Comparison of ENCODE assay signal across 15 cellular contexts in the genomic region with DNA sequence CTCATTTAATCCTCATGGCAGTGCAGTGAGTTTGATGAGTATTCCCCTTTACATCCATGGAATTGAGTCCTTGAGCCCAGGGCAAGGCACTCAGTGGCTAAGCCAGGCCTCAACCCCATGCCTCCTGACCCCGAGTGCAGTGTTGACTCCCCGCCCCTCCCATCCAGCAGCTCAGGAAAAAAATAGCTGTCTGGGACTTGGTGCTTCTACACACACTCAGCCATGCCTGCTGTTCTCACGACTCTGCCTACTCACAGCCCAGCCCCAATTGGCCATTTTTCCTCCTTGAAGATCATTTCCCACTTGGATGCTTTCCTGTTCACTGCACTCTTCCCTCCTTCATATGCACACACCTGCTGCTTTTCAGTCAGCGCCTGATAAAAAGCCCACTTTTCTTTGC. TPM values are rescaled to one million over a fixed set of nuclear protein-coding genes. Genes with fewer than 3 reads are reported as not detected.
DNase-seq lines count a peak whose midpoint lies in the region; ATAC-seq, FAIRE-seq and TF ChIP-seq lines count a peak whose summit lies in the region.
"Had no signal": no experiment of that assay in that cellular context is flagged by ENCODE, and none has a peak within 500 bp of the region (broad histone marks: within the 10 kb centered on the region; RNA-seq: fewer than 3 reads in every experiment).

No MANE protein-coding gene starts in this region.

- DNase-seq in A549 (ENCODE audit: low read depth in 1 of 2, low spot score in 1 of 2) (no peak), Calu3 (no peak), foreskin melanocyte (no peak)
- DNase-seq in central memory CD8-positive, alpha-beta T cell (ENCODE audit: low spot score in 2 of 2): no peak
- no peak for DNase-seq in natural killer cell treated with Interleukin-12 subunit alpha and Interleukin-12 subunit beta and Interleukin-15 and Interleukin-18, amount 100 ng/mL, for 72 hours (ENCODE audit: low spot score)
- DNase-seq: activated CD8-positive, alpha-beta memory T cell treated with anti-CD3 and anti-CD28 coated beads, Interleukin-2, amount 50 U/mL, for 4 hours; colonic mucosa; MM.1S; NCI-H2107; stimulated activated CD4-positive, alpha-beta T cell treated with anti-CD3 and anti-CD28 coated beads, Interleukin-12 subunit alpha, Interleukin-12 subunit beta, amount 100 ng/mL, for 4 hours; upper lobe of left lung had no signal

- no TSS peak for BruUV-seq in Calu3 (replicated peaks; lab: Mats Ljungman, UMichigan)

- peaks cover 69% of the 10 kb centered on the region for H3K4me1 Mint-ChIP-seq in Calu3 (ENCODE audit: low read depth, unreplicated experiment)
- H3K4me1 Mint-ChIP-seq in central memory CD8-positive, alpha-beta T cell: peaks cover 61% of the 10 kb centered on the region
- peaks cover 55 to 68% of the 10 kb centered on the region in 2 donors for H3K4me1 Mint-ChIP-seq in natural killer cell treated with Interleukin-12 subunit alpha and Interleukin-12 subunit beta and Interleukin-15 and Interleukin-18, amount 100 ng/mL, for 72 hours (ENCODE audit: low read depth in 2 of 2)

- H3K4me3 ChIP-seq in A549: no peak overlapping the region
- H3K4me3 ChIP-seq: colonic mucosa, GM12878, upper lobe of left lung had no signal

- no peaks in the 10 kb centered on the region for H3K9me3 ChIP-seq in A549
- H3K9me3 ChIP-seq: colonic mucosa, upper lobe of left lung had no signal

- 86% methylated on average over 4 of the region's 4 CpGs for WGBS in A549 (ENCODE audit: missing lambda C conversion rate)

- TF ChIP-seq CTCF in A549 (IDR thresholded peaks at IDR 0.05): no peak
- no peak for TF ChIP-seq CTCF in Calu3 (IDR thresholded peaks at IDR 0.05; ENCODE audit: unreplicated experiment)

- no peak for FAIRE-seq in A549 (lab: Jason Lieb, UNC)
- FAIRE-seq: GM12878 had no signal

- H3K27me3 Mint-ChIP-seq in Calu3 (ENCODE audit: unreplicated experiment): no peaks in the 10 kb centered on the region
- H3K27me3 Mint-ChIP-seq in central memory CD8-positive, alpha-beta T cell: no peaks in the 10 kb centered on the region
- no peaks in the 10 kb centered on the region for H3K27me3 Mint-ChIP-seq in natural killer cell treated with Interleukin-12 subunit alpha and Interleukin-12 subunit beta and Interleukin-15 and Interleukin-18, amount 100 ng/mL, for 72 hours

- CTCF ChIA-PET in A549 (lab: Yijun Ruan, JAX): interaction anchor here (0.6 to 5.2 kb wide), 14 partner anchors 10 to 718 kb away, joined by 3 to 30 read pairs (median 4); no protein-coding TSS in a partner anchor
- CTCF ChIA-PET in Calu3 (lab: Charles Lee): interaction anchor here (0.6 kb wide), 2 partner anchors 454 to 491 kb away, joined by 3 read pairs; no protein-coding TSS in a partner anchor

- H3K4me2 ChIP-seq in A549: peak overlapping the region; percentile 71

- ATAC-seq in A549 (peak in 1 of 2 experiments; percentile 5; a peak in 1 of 6 replicates), GM19455 (IDR thresholded peaks at IDR 0.05; ENCODE audit: unreplicated experiment) (no peak), HG03095 (IDR thresholded peaks at IDR 0.05; ENCODE audit: unreplicated experiment) (no peak), HG02981 (IDR thresholded peaks at IDR 0.05; ENCODE audit: unreplicated experiment) (no peak)
- ATAC-seq in central memory CD8-positive, alpha-beta T cell (replicated peaks; ENCODE audit: extremely low read depth, poor library complexity, severe bottlenecking): no peak
- ATAC-seq in natural killer cell treated with Interleukin-12 subunit alpha and Interleukin-12 subunit beta and Interleukin-15 and Interleukin-18, amount 100 ng/mL, for 72 hours: no peak
- ATAC-seq: GM12878 had no signal

- POLR2A ChIA-PET in A549 (lab: Yijun Ruan, JAX): interaction anchor here (0.6 to 1.6 kb wide), 4 partner anchors 11 to 695 kb away, joined by 4 to 8 read pairs (median 4); no protein-coding TSS in a partner anchor

- TF ChIP-seq EP300 in A549 (IDR thresholded peaks at IDR 0.05): no peak

- no peak overlapping the region for H3K4me3 Mint-ChIP-seq in Calu3 (ENCODE audit: low read depth, unreplicated experiment)
- H3K4me3 Mint-ChIP-seq in central memory CD8-positive, alpha-beta T cell: peak overlapping the region; percentile 3
- H3K4me3 Mint-ChIP-seq in natural killer cell treated with Interleukin-12 subunit alpha and Interleukin-12 subunit beta and Interleukin-15 and Interleukin-18, amount 100 ng/mL, for 72 hours: peak overlapping the region; percentile 3

- intact Hi-C loops in Calu3 (cut with micrococcal nuclease; ENCODE audit: unreplicated experiment): no loop called here

- TF ChIP-seq RAD21 in A549 (conservative IDR thresholded peaks at IDR 0.05 in 1 of 2, IDR thresholded peaks at IDR 0.05 in 1 of 2): no peak

- TF ChIP-seq POLR2A in A549 (IDR thresholded peaks at IDR 0.05; ENCODE audit: low read length): no peak

- peaks cover 95% of the 10 kb centered on the region for H3K4me1 ChIP-seq in A549

- H3K27ac ChIP-seq in A549: peak overlapping the region in 1 of 2 experiments; percentile 28; a peak in 1 of 6 replicates
- H3K27ac ChIP-seq: colonic mucosa had no signal

- no peaks in the 10 kb centered on the region for H3K9me3 Mint-ChIP-seq in Calu3 (ENCODE audit: low read depth, unreplicated experiment)
- H3K9me3 Mint-ChIP-seq in central memory CD8-positive, alpha-beta T cell: no peaks in the 10 kb centered on the region
- H3K9me3 Mint-ChIP-seq in natural killer cell treated with Interleukin-12 subunit alpha and Interleukin-12 subunit beta and Interleukin-15 and Interleukin-18, amount 100 ng/mL, for 72 hours: no peaks in the 10 kb centered on the region

- peaks cover 44% of the 10 kb centered on the region for H3K36me3 Mint-ChIP-seq in Calu3 (ENCODE audit: insufficient read depth, unreplicated experiment)
- peaks cover 38% of the 10 kb centered on the region for H3K36me3 Mint-ChIP-seq in central memory CD8-positive, alpha-beta T cell (ENCODE audit: insufficient read depth)
- H3K36me3 Mint-ChIP-seq in natural killer cell treated with Interleukin-12 subunit alpha and Interleukin-12 subunit beta and Interleukin-15 and Interleukin-18, amount 100 ng/mL, for 72 hours: peaks cover 9% of the 10 kb centered on the region

- H3K27ac Mint-ChIP-seq in Calu3 (ENCODE audit: unreplicated experiment): peak overlapping the region; percentile 46
- H3K27ac Mint-ChIP-seq in central memory CD8-positive, alpha-beta T cell (ENCODE audit: low read depth): peak overlapping the region; percentile 26
- peak overlapping the region; percentile 43 to 66 for H3K27ac Mint-ChIP-seq in natural killer cell treated with Interleukin-12 subunit alpha and Interleukin-12 subunit beta and Interleukin-15 and Interleukin-18, amount 100 ng/mL, for 72 hours

TF ChIP-seq in A549, 52 proteins besides CTCF, POLR2A, EP300 and RAD21 (continues in another document):
- TF ChIP-seq HDAC2 (IDR thresholded peaks at IDR 0.05): no peak
- TF ChIP-seq CHD4 (IDR thresholded peaks at IDR 0.05; ENCODE audit: borderline replicate concordance): no peak
- TF ChIP-seq ELK1 (IDR thresholded peaks at IDR 0.05; ENCODE audit: low read depth, low read length): no peak
- no peak for TF ChIP-seq HEYL (CRISPR knock-in tag; IDR thresholded peaks at IDR 0.05)
- no peak for TF ChIP-seq MAX (IDR thresholded peaks at IDR 0.05)
- TF ChIP-seq HOXA7 (CRISPR knock-in tag; IDR thresholded peaks at IDR 0.05): no peak
- no peak for TF ChIP-seq ZNF302 (CRISPR knock-in tag; IDR thresholded peaks at IDR 0.05)
- no peak for TF ChIP-seq MYC (IDR thresholded peaks at IDR 0.05; ENCODE audit: borderline replicate concordance, low read length)
- TF ChIP-seq CEBPB (IDR thresholded peaks at IDR 0.05): no peak
- TF ChIP-seq, protein P1, sequence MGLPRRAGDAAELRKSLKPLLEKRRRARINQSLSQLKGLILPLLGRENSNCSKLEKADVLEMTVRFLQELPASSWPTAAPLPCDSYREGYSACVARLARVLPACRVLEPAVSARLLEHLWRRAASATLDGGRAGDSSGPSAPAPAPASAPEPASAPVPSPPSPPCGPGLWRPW (IDR thresholded peaks at IDR 0.05): no peak
- TF ChIP-seq GATA3 (IDR thresholded peaks at IDR 0.05; ENCODE audit: borderline replicate concordance): no peak
- no peak for TF ChIP-seq USF2 (IDR thresholded peaks at IDR 0.05)
- no peak for TF ChIP-seq HOXB5 (CRISPR knock-in tag; IDR thresholded peaks at IDR 0.05)
- TF ChIP-seq E2F6 (IDR thresholded peaks at IDR 0.05; ENCODE audit: borderline replicate concordance, low read depth): no peak

RNA-seq across cellular contexts. Expression of gene FOSL2, which starts 8.8 kb away (rescaled TPM):
- 45.7 and 50.6 TPM in 2 replicates for polyA plus RNA-seq in A549 (2011; rRNA removed)
- polyA plus RNA-seq in A549 (2012; cell fraction: cytosol; rRNA removed): 26.7 and 37.2 TPM in 2 replicates
- polyA plus RNA-seq in A549 (2012; cell fraction: nucleus; rRNA removed): 89.7 and 95.0 TPM in 2 replicates
- polyA plus RNA-seq in A549 (2017; fragmentation: RNase III; extraction: RNeasy Plus Mini Kit Qiagen cat#74134 plus additional on column Dnase treatment): 68.1 to 73.4 TPM (median 69.0 TPM) in 3 replicates
- polyA minus RNA-seq in A549 (2011; rRNA and poly(A)+ RNA removed): 86.7 and 103 TPM in 2 replicates
- total RNA-seq in Calu3 (2022): 53.7 and 57.3 TPM in 2 replicates
- total RNA-seq in natural killer cell treated with Interleukin-12 subunit alpha and Interleukin-12 subunit beta and Interleukin-15 and Interleukin-18, amount 100 ng/mL, for 72 hours: 10 to 100 TPM; 44.5 to 52.5 TPM
